ENCODE assay signal across 22 cellular contexts in the genomic region with DNA sequence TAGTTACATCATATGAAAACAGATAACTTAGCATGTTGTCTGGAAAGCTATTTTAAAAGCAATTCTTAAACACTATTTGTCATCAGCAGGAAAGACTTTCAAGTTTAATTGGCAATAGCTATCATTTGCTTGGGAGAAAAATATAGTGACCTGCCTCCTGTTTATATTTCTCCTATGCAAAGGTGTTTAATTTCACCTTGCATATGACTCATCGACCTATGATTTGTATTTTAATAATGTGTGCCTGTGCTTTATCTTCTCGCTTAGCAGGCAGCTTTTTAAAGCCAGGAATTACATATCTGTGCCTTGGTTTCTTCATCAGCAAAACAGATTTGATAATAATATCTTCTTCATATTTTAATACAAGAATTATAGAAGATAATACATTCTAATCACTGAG.
"Had no signal": no experiment of that assay in that cellular context is flagged by ENCODE, and none has a peak within 500 bp of the region (broad histone marks: within the 10 kb centered on the region; RNA-seq: fewer than 3 reads in every experiment).

No MANE protein-coding gene starts in this region.

- H3K36me3 ChIP-seq: spleen, thoracic aorta, transverse colon had no signal

- ATAC-seq: left cardiac atrium; left ventricle myocardium superior; naive thymus-derived CD4-positive, alpha-beta T cell; psoas muscle; sciatic nerve; stimulated activated naive B cell treated with anti-CD40 and anti-IgM and Interleukin-4, amounts not matched to agents 10 μg/mL and 1 μg/mL and 100 μg/mL, for 72 hours; stimulated activated naive CD8-positive, alpha-beta T cell treated with anti-CD3 and anti-CD28 coated beads, Interleukin-15, amount 100 ng/mL, for 72 hours had no signal

- H3K4me3 ChIP-seq: coronary artery, lung, psoas muscle, spleen, thoracic aorta, transverse colon had no signal

- H3K27ac ChIP-seq: coronary artery, psoas muscle, spleen, thoracic aorta, transverse colon had no signal

- FAIRE-seq: endothelial cell of umbilical vein, kidney had no signal

- H3K9me3 ChIP-seq: psoas muscle, spleen, thoracic aorta, transverse colon had no signal

- H3K27me3 ChIP-seq: spleen, transverse colon had no signal

- DNase-seq: effector CD4-positive, alpha-beta T cell; endodermal cell; immature natural killer cell; kidney; left cardiac atrium; left ventricle myocardium superior; mesendoderm; naive thymus-derived CD4-positive, alpha-beta T cell; nephron progenitor cell; psoas muscle; spleen; stimulated activated CD4-positive, alpha-beta T cell treated with anti-CD3 and anti-CD28 coated beads, Interleukin-15, amount 100 ng/mL, for 24 hours; stimulated activated CD4-positive, alpha-beta T cell treated with anti-CD3 and anti-CD28 coated beads, Interleukin-1b, Interleukin-23, amount 100 ng/mL, for 48 hours; stimulated activated CD4-positive, alpha-beta T cell treated with anti-CD3 and anti-CD28 coated beads, Interleukin-4, amount 100 ng/mL, for 4 hours; stimulated activated naive B cell treated with anti-CD40 and anti-IgM and Interleukin-4, amounts not matched to agents 10 μg/mL and 1 μg/mL and 100 μg/mL, for 72 hours; stimulated activated naive CD8-positive, alpha-beta T cell treated with anti-CD3 and anti-CD28 coated beads, Interleukin-15, amount 100 ng/mL, for 72 hours; transverse colon had no signal

- H3K4me1 ChIP-seq: psoas muscle, spleen, transverse colon had no signal
